8 cellular contexts compared by ENCODE assay signal in the genomic region with DNA sequence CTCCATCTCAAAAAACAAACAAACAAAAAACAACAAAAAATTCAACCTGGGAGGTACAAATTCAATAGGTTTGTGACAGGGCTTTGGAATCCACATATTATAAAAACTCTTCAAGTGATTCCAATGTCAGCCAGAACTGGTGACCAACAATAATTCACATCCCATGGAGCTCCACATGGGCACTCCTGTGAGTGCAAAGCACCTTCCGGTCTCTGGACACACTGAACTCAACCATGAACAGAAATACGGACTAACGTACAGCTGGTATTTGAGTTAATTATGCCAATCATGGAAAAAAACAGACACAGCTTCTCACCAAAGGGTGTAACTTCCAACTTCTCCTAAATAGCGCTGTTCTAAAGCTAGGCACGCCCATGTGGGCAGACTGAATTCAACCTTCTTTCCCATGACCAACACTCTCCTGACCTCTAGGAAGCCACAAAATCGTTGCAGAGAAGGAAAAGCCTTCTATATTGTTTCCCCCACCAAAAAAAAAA.
DNase-seq lines count a peak whose midpoint lies in the region; ATAC-seq and TF ChIP-seq lines count a peak whose summit lies in the region.
"Not testable (repeated sequence)": the region's sequence is repeated elsewhere in the genome, so short reads cannot be mapped to it uniquely, and the experiment has no call there.

No MANE protein-coding gene starts in this region.

- in situ Hi-C loops in Panc1 (cut with HindIII; ENCODE audit: low pct_unique_long_range_greater_than_20kb, low sequenced_read_pairs) = not testable (repeated sequence)

- TF ChIP-seq CTCF in Panc1 (IDR thresholded peaks at IDR 0.05); fibroblast of pulmonary artery (IDR thresholded peaks at IDR 0.05; ENCODE audit: low read length, missing control alignments): not testable (repeated sequence)

- not testable (repeated sequence) for H3K4me1 Mint-ChIP-seq in CD4-positive, CD25-positive, alpha-beta regulatory T cell; activated naive CD8-positive, alpha-beta T cell treated with anti-CD3 and anti-CD28 coated beads, Interleukin-2, amount 50 U/mL, for 24 hours

- H3K36me3 ChIP-seq in CD4-positive, CD25-positive, alpha-beta regulatory T cell (ENCODE audit: control insufficient read depth, insufficient read depth, low read length); Panc1 (ENCODE audit: control insufficient read depth, insufficient read depth, low read length); mucosa of rectum (ENCODE audit: control insufficient read depth in 2 of 2, insufficient read depth in 2 of 2, low read length in 2 of 2): not testable (repeated sequence)

- not testable (repeated sequence) for H3K36me3 Mint-ChIP-seq in CD4-positive, CD25-positive, alpha-beta regulatory T cell; activated naive CD8-positive, alpha-beta T cell treated with anti-CD3 and anti-CD28 coated beads, Interleukin-2, amount 50 U/mL, for 24 hours (ENCODE audit: low read depth)

- intact Hi-C loops in Panc1 (cut with micrococcal nuclease; ENCODE audit: unreplicated experiment) = not testable (repeated sequence)

- peak overlapping the region; percentile 93 to 97 (median 94) for H3K4me3 Mint-ChIP-seq in CD4-positive, CD25-positive, alpha-beta regulatory T cell
- peak overlapping the region; percentile 94 for H3K4me3 Mint-ChIP-seq in activated naive CD8-positive, alpha-beta T cell treated with anti-CD3 and anti-CD28 coated beads, Interleukin-2, amount 50 U/mL, for 24 hours

- not testable (repeated sequence) for H3K27me3 ChIP-seq in CD4-positive, CD25-positive, alpha-beta regulatory T cell (ENCODE audit: control insufficient read depth, insufficient read depth, low read length); Panc1 (ENCODE audit: control insufficient read depth, insufficient read depth, low read length); mucosa of rectum (ENCODE audit: control insufficient read depth in 2 of 2, insufficient read depth in 2 of 2, low read length in 2 of 2)

- H3K27me3 Mint-ChIP-seq in CD4-positive, CD25-positive, alpha-beta regulatory T cell; activated naive CD8-positive, alpha-beta T cell treated with anti-CD3 and anti-CD28 coated beads, Interleukin-2, amount 50 U/mL, for 24 hours: not testable (repeated sequence)

- not testable (repeated sequence) for H3K4me1 ChIP-seq in CD4-positive, CD25-positive, alpha-beta regulatory T cell (ENCODE audit: control insufficient read depth, insufficient read depth, low read length, poor library complexity, severe bottlenecking); Panc1 (ENCODE audit: control insufficient read depth, insufficient read depth, low read length); mucosa of rectum (ENCODE audit: control insufficient read depth in 2 of 2, insufficient read depth in 2 of 2, low read length in 2 of 2)

- H3K9ac ChIP-seq in mucosa of rectum (ENCODE audit: low read depth in 1 of 2, low read length in 2 of 2) = peak overlapping the region; percentile 63 to 94

- TSS peak; percentile 82 for BruUV-seq in Panc1 (replicated peaks; lab: Mats Ljungman, UMichigan)

- not testable (repeated sequence) for DNase-seq in CD4-positive, CD25-positive, alpha-beta regulatory T cell; Panc1 (ENCODE audit: low read depth, low spot score); activated naive CD8-positive, alpha-beta T cell treated with anti-CD3 and anti-CD28 coated beads, Interleukin-2, amount 50 U/mL, for 24 hours; fibroblast of pulmonary artery (ENCODE audit: low read depth); stimulated activated naive CD8-positive, alpha-beta T cell treated with anti-CD3 and anti-CD28 coated beads, Interleukin-15, Interleukin-2, amounts not matched to agents 100 U/mL and 50 U/mL, for 24 hours

- CTCF ChIA-PET in Panc1 (lab: Charles Lee) = not testable (repeated sequence)

- peak overlapping the region; percentile 80 for H3K27ac ChIP-seq in CD4-positive, CD25-positive, alpha-beta regulatory T cell (ENCODE audit: insufficient read depth, low read length, poor library complexity, severe bottlenecking)
- H3K27ac ChIP-seq in Panc1 (ENCODE audit: low read length) = peak overlapping the region; percentile 81
- peak overlapping the region; percentile 95 to 96 for H3K27ac ChIP-seq in mucosa of rectum (ENCODE audit: low read depth in 2 of 2, low read length in 2 of 2)

- ATAC-seq in CD4-positive, CD25-positive, alpha-beta regulatory T cell (ENCODE audit: low read depth in 2 of 2) = peak; percentile 8 to 11
- ATAC-seq in GM21381 (IDR thresholded peaks at IDR 0.05; ENCODE audit: unreplicated experiment) (peak; percentile 33), HG03045 (IDR thresholded peaks at IDR 0.05; ENCODE audit: unreplicated experiment) (peak; percentile 28), Panc1 (peak; percentile 67)
- peak; percentile 55 for ATAC-seq in activated naive CD8-positive, alpha-beta T cell treated with anti-CD3 and anti-CD28 coated beads, Interleukin-2, amount 50 U/mL, for 24 hours
- peak; percentile 50 for ATAC-seq in stimulated activated naive CD8-positive, alpha-beta T cell treated with anti-CD3 and anti-CD28 coated beads, Interleukin-15, Interleukin-2, amounts not matched to agents 100 U/mL and 50 U/mL, for 24 hours

- not testable (repeated sequence) for H3K9me3 ChIP-seq in CD4-positive, CD25-positive, alpha-beta regulatory T cell (ENCODE audit: control insufficient read depth in 2 of 2, low read length in 2 of 2); Panc1 (ENCODE audit: control insufficient read depth, insufficient read depth, low read depth, low read length); mucosa of rectum (ENCODE audit: control insufficient read depth in 2 of 2, low read length in 2 of 2)

- H3K4me3 ChIP-seq in CD4-positive, CD25-positive, alpha-beta regulatory T cell (ENCODE audit: low read depth, low read length) = peak overlapping the region; percentile 65
- H3K4me3 ChIP-seq in Panc1 (ENCODE audit: low read depth in 2 of 2, low read length in 2 of 2) (peak overlapping the region; percentile 62 to 65), fibroblast of pulmonary artery (replicated peaks; ENCODE audit: low read depth, low read length) (peak overlapping the region; percentile 64), mucosa of rectum (ENCODE audit: low read length in 2 of 2) (peak overlapping the region in 1 of 2 donors; percentile 74)

- POLR2A ChIA-PET in Panc1 (lab: Charles Lee) = interaction anchor here (0.6 to 0.7 kb wide), 2 partner anchors 29 to 125 kb away, joined by 6 to 17 read pairs; no protein-coding TSS in a partner anchor

- H3K27ac Mint-ChIP-seq in CD4-positive, CD25-positive, alpha-beta regulatory T cell = peak overlapping the region; percentile 75 to 92 (median 91)
- H3K27ac Mint-ChIP-seq in activated naive CD8-positive, alpha-beta T cell treated with anti-CD3 and anti-CD28 coated beads, Interleukin-2, amount 50 U/mL, for 24 hours = peak overlapping the region; percentile 98

- H3K9me3 Mint-ChIP-seq in CD4-positive, CD25-positive, alpha-beta regulatory T cell; activated naive CD8-positive, alpha-beta T cell treated with anti-CD3 and anti-CD28 coated beads, Interleukin-2, amount 50 U/mL, for 24 hours: not testable (repeated sequence)

Comparison
In these comparisons a context has a peak if more than half of its experiments do, and no peak if none do; other contexts are left out.
1. ATAC-seq: peak in every context shown above with its lines; median percentile 67 in Panc1; 55 in activated naive CD8-positive, alpha-beta T cell treated with anti-CD3 and anti-CD28 coated beads, Interleukin-2, amount 50 U/mL, for 24 hours; 50 in stimulated activated naive CD8-positive, alpha-beta T cell treated with anti-CD3 and anti-CD28 coated beads, Interleukin-15, Interleukin-2, amounts not matched to agents 100 U/mL and 50 U/mL, for 24 hours; 33 in GM21381; 28 in HG03045; 10 in CD4-positive, CD25-positive, alpha-beta regulatory T cell.